In genomic region chr7:21944616-21945373, GRCh38 we compare ENCODE assay signal across 8 cellular contexts. TPM values are rescaled to one million over a fixed set of nuclear protein-coding genes. Genes with fewer than 3 reads are reported as not detected.
DNase-seq lines count a peak whose midpoint lies in the region; ATAC-seq, FAIRE-seq and TF ChIP-seq lines count a peak whose summit lies in the region.

No MANE protein-coding gene starts in this region.

- H3K36me3 ChIP-seq in bronchial epithelial cell (ENCODE audit: control insufficient read depth, insufficient read depth, low read length) = no peaks in the 10 kb centered on the region

- no peak for ATAC-seq in HG03280 (IDR thresholded peaks at IDR 0.05; ENCODE audit: unreplicated experiment)

- DNase-seq in D341Med (ENCODE audit: low spot score) (peak; percentile 59), KBM-7 (peak; percentile 67), SKM-1 (lab: John Stamatoyannopoulos, UW; ENCODE audit: unreplicated experiment) (peak; percentile 25), bronchial epithelial cell (ENCODE audit: low read depth) (peak; percentile 41), kidney tubule cell (ENCODE audit: low spot score) (peak; percentile 62), GM03348 (ENCODE audit: low spot score) (no peak)
- peak; percentile 27 to 35 for DNase-seq in stimulated activated CD4-positive, alpha-beta T cell treated with anti-CD3 and anti-CD28 coated beads, Interleukin-2, amount 100 ng/mL, for 48 hours

- no peak for FAIRE-seq in bronchial epithelial cell (lab: Jason Lieb, UNC)

- peak overlapping the region; percentile 38 for H3K4me3 ChIP-seq in bronchial epithelial cell (ENCODE audit: low read depth, low read length)

- TF ChIP-seq CTCF in bronchial epithelial cell (IDR thresholded peaks at IDR 0.05; ENCODE audit: insufficient read depth, low read length, severe bottlenecking) = peak; percentile 9

- no peaks in the 10 kb centered on the region for H3K27me3 ChIP-seq in bronchial epithelial cell (ENCODE audit: control insufficient read depth, insufficient read depth, low read length)

- in situ Hi-C loops in KBM-7 (cut with MboI; ENCODE audit: low pct_unique_long_range_greater_than_20kb, low sequenced_read_pairs) = no loop called here

RNA-seq across cellular contexts. Expression of gene CDCA7L, which starts 0.9 kb away (rescaled TPM):
- total RNA-seq in bronchial epithelial cell = 11.5 and 40.3 TPM in 2 replicates
